24 cellular contexts compared by ENCODE assay signal in genomic region chr2:39432701-39433100, GRCh38. TPM values are rescaled to one million over a fixed set of nuclear protein-coding genes. Genes with fewer than 3 reads are reported as not detected.
DNase-seq lines count a peak whose midpoint lies in the region; ATAC-seq, FAIRE-seq and TF ChIP-seq lines count a peak whose summit lies in the region.
"Had no signal": no experiment of that assay in that cellular context is flagged by ENCODE, and none has a peak within 500 bp of the region (broad histone marks: within the 10 kb centered on the region; RNA-seq: fewer than 3 reads in every experiment).

No MANE protein-coding gene starts in this region.

- 86% methylated on average over 5 of the region's 5 CpGs for WGBS in A549 (ENCODE audit: missing lambda C conversion rate)

- no peaks in the 10 kb centered on the region for H3K9me3 Mint-ChIP-seq in CD4-positive, CD25-positive, alpha-beta regulatory T cell
- H3K9me3 Mint-ChIP-seq in mesothelial cell of epicardium, result no peaks in the 10 kb centered on the region
- H3K9me3 Mint-ChIP-seq: nephron had no signal

- CTCF ChIA-PET in A549 (lab: Yijun Ruan, JAX), result interaction anchor here (1.2 kb wide), 1 partner anchor 22 kb away, joined by 4 read pairs; no protein-coding TSS in a partner anchor

- no peaks in the 10 kb centered on the region for H3K36me3 Mint-ChIP-seq in CD4-positive, CD25-positive, alpha-beta regulatory T cell
- no peaks in the 10 kb centered on the region for H3K36me3 Mint-ChIP-seq in mesothelial cell of epicardium

- no peak for TF ChIP-seq EP300 in A549 (IDR thresholded peaks at IDR 0.05)

- no peak for TF ChIP-seq RAD21 in A549 (conservative IDR thresholded peaks at IDR 0.05 in 1 of 2, IDR thresholded peaks at IDR 0.05 in 1 of 2)

- POLR2A ChIA-PET in A549 (lab: Yijun Ruan, JAX), result no interaction called here

- H3K4me3 Mint-ChIP-seq in CD4-positive, CD25-positive, alpha-beta regulatory T cell, result peak overlapping the region in 1 of 4 donors; percentile 15
- H3K4me3 Mint-ChIP-seq in mesothelial cell of epicardium, result no peak overlapping the region
- H3K4me3 Mint-ChIP-seq: activated CD4-positive, alpha-beta T cell treated with anti-CD3 and anti-CD28 coated beads for 36 hours had no signal

- TF ChIP-seq POLR2A in A549 (IDR thresholded peaks at IDR 0.05; ENCODE audit: low read length), result no peak

- no peak for FAIRE-seq in A549 (lab: Jason Lieb, UNC)
- FAIRE-seq: endometrium had no signal

- H3K36me3 ChIP-seq in CD4-positive, CD25-positive, alpha-beta regulatory T cell (ENCODE audit: control insufficient read depth, insufficient read depth, low read length), result no peaks in the 10 kb centered on the region
- H3K36me3 ChIP-seq: breast epithelium, colonic mucosa, HAP-1, sigmoid colon, stomach, tibial nerve had no signal

- no peaks in the 10 kb centered on the region for H3K27me3 ChIP-seq in CD4-positive, CD25-positive, alpha-beta regulatory T cell (ENCODE audit: control insufficient read depth, insufficient read depth, low read length)
- H3K27me3 ChIP-seq: breast epithelium, colonic mucosa, sigmoid colon, stomach, tibial nerve had no signal

- peaks cover 64% of the 10 kb centered on the region for H3K4me1 ChIP-seq in A549
- H3K4me1 ChIP-seq in CD4-positive, CD25-positive, alpha-beta regulatory T cell (ENCODE audit: control insufficient read depth, insufficient read depth, low read length, poor library complexity, severe bottlenecking), result peaks cover 30% of the 10 kb centered on the region
- H3K4me1 ChIP-seq: colonic mucosa had no signal

- no peak for TF ChIP-seq CTCF in A549 (IDR thresholded peaks at IDR 0.05)
- no peak for TF ChIP-seq CTCF in VCaP (conservative IDR thresholded peaks at IDR 0.05)
- TF ChIP-seq CTCF in mesothelial cell of epicardium (IDR thresholded peaks at IDR 0.05; ENCODE audit: unreplicated experiment), result no peak

- no peak for DNase-seq in A549 (ENCODE audit: low read depth in 1 of 2, low spot score in 1 of 2)
- no peak for DNase-seq in CD4-positive, CD25-positive, alpha-beta regulatory T cell
- no peak for DNase-seq in mesothelial cell of epicardium (ENCODE audit: low spot score in 2 of 2, unreplicated experiment in 2 of 2)
- no peak for DNase-seq in NCI-H446 treated with DMSO at 0.1 percent for 48 hours (lab: John Stamatoyannopoulos, UW)
- DNase-seq in H4 (ENCODE audit: low spot score), result no peak
- DNase-seq in stimulated activated CD4-positive, alpha-beta T cell treated with anti-CD3 and anti-CD28 coated beads, Interleukin-12 subunit alpha, Interleukin-12 subunit beta, amount 100 ng/mL, for 4 hours, result no peak
- DNase-seq: activated CD4-positive, alpha-beta T cell treated with anti-CD3 and anti-CD28 coated beads for 36 hours; activated gamma-delta T cell treated with Interleukin-2 at 50 U/mL for 16 hours; activated T-cell treated with anti-CD3 and anti-CD28 coated beads, Interleukin-2, amount 50 U/mL, for 1 hour; colonic mucosa; islet precursor cell; NCI-H187; NCI-H226; RPMI8226; sigmoid colon; stomach; T-helper 1 cell had no signal

- 0 out of 3 replicates have a peak overlapping the region, but pooled peaks have one; percentile 72 for H3K4me2 ChIP-seq in A549

- H3K27ac ChIP-seq in A549 (no peak overlapping the region), VCaP (0 out of 2 replicates have a peak overlapping the region, but pooled peaks have one; percentile 32)
- H3K27ac ChIP-seq in CD4-positive, CD25-positive, alpha-beta regulatory T cell (ENCODE audit: insufficient read depth, low read length, poor library complexity, severe bottlenecking), result no peak overlapping the region
- H3K27ac ChIP-seq: colonic mucosa, parathyroid adenoma had no signal

- H3K9me3 ChIP-seq in A549, result no peaks in the 10 kb centered on the region
- no peaks in the 10 kb centered on the region for H3K9me3 ChIP-seq in CD4-positive, CD25-positive, alpha-beta regulatory T cell (ENCODE audit: control insufficient read depth in 2 of 2, low read length in 2 of 2)
- H3K9me3 ChIP-seq: breast epithelium, colonic mucosa, HAP-1, sigmoid colon, stomach, tibial nerve had no signal

- no peaks in the 10 kb centered on the region for H3K27me3 Mint-ChIP-seq in CD4-positive, CD25-positive, alpha-beta regulatory T cell
- H3K27me3 Mint-ChIP-seq in mesothelial cell of epicardium (ENCODE audit: low read depth), result no peaks in the 10 kb centered on the region
- H3K27me3 Mint-ChIP-seq: activated CD4-positive, alpha-beta T cell treated with anti-CD3 and anti-CD28 coated beads for 36 hours had no signal

- no peak overlapping the region for H3K4me3 ChIP-seq in A549
- H3K4me3 ChIP-seq in CD4-positive, CD25-positive, alpha-beta regulatory T cell (ENCODE audit: low read depth, low read length), result no peak overlapping the region
- H3K4me3 ChIP-seq: breast epithelium, colonic mucosa, HAP-1, sigmoid colon, tibial nerve had no signal

- peak overlapping the region in 2 of 3 donors; percentile 11 to 82 for H3K27ac Mint-ChIP-seq in CD4-positive, CD25-positive, alpha-beta regulatory T cell
- peak overlapping the region; percentile 66 for H3K27ac Mint-ChIP-seq in mesothelial cell of epicardium
- H3K27ac Mint-ChIP-seq: activated CD4-positive, alpha-beta T cell treated with anti-CD3 and anti-CD28 coated beads for 36 hours had no signal

- no peak for ATAC-seq in A549
- ATAC-seq in CD4-positive, CD25-positive, alpha-beta regulatory T cell (ENCODE audit: low read depth in 2 of 2), result no peak

- H3K4me1 Mint-ChIP-seq in CD4-positive, CD25-positive, alpha-beta regulatory T cell, result peaks cover 39 to 65% (median 55%) of the 10 kb centered on the region in 4 donors
- peaks cover 66% of the 10 kb centered on the region for H3K4me1 Mint-ChIP-seq in mesothelial cell of epicardium

TF ChIP-seq in A549, 52 proteins besides CTCF, POLR2A, EP300 and RAD21:
- TF ChIP-seq NFE2L2 (conservative IDR thresholded peaks at IDR 0.05; ENCODE audit: low read length), result no peak
- no peak for TF ChIP-seq RCOR1 (IDR thresholded peaks at IDR 0.05; ENCODE audit: low read depth, low read length)
- TF ChIP-seq GATA3 (IDR thresholded peaks at IDR 0.05; ENCODE audit: borderline replicate concordance), result no peak

RNA-seq across cellular contexts. Expression of gene MAP4K3, which starts 4.4 kb away (rescaled TPM):
- polyA plus RNA-seq in A549 (2011; rRNA removed) (44.2 and 44.6 TPM in 2 replicates), A549 (2017; fragmentation: RNase III; extraction: RNeasy Plus Mini Kit Qiagen cat#74134 plus additional on column Dnase treatment) (15.8 to 17.9 TPM (median 17.7 TPM) in 3 replicates)
- 7.4 and 8.6 TPM in 2 replicates for polyA plus RNA-seq in A549 (2012; cell fraction: cytosol; rRNA removed)
- polyA plus RNA-seq in A549 (2012; cell fraction: nucleus; rRNA removed), result 5.9 and 13.9 TPM in 2 replicates
- polyA minus RNA-seq in A549 (2011; rRNA and poly(A)+ RNA removed), result 21.3 and 22.3 TPM in 2 replicates
- total RNA-seq in CD4-positive, CD25-positive, alpha-beta regulatory T cell, result 28.7 TPM
- 1 to 10 TPM; 1.4 to 3.3 (median 2.0) TPM for polyA plus RNA-seq in CD4-positive, CD25-positive, alpha-beta regulatory T cell
- 77.8 to 78.4 TPM (median 78.0 TPM) in 3 replicates for total RNA-seq in mesothelial cell of epicardium
- 19.2 and 20.1 TPM in 2 replicates for total RNA-seq in H4 (2014; rRNA removed; shearing (Covaris generic))
